32 cellular contexts compared by ENCODE assay signal in genomic region chr14:104938960-104939359, GRCh38. TPM values are rescaled to one million over a fixed set of nuclear protein-coding genes. Genes with fewer than 3 reads are reported as not detected.
"Had no signal": no experiment of that assay in that cellular context is flagged by ENCODE, and none has a peak within 500 bp of the region (broad histone marks: within the 10 kb centered on the region; RNA-seq: fewer than 3 reads in every experiment).

No MANE protein-coding gene starts in this region.

- H3K27ac ChIP-seq: brain microvascular endothelial cell, foreskin keratinocyte, gastrocnemius medialis, heart left ventricle, WERI-Rb-1 had no signal

- H3K9me3 ChIP-seq: gastrocnemius medialis, heart left ventricle had no signal

- ATAC-seq: activated CD4-positive, CD25-positive, alpha-beta regulatory T cell treated with anti-CD3 and anti-CD28 coated beads, Interleukin-2, amount 50 U/mL, for 24 hours; activated CD8-positive, alpha-beta T cell treated with anti-CD3 and anti-CD28 coated beads for 36 hours; activated T-cell treated with anti-CD3 and anti-CD28 coated beads, Interleukin-2, amount 50 U/mL, for 72 hours; esophagus mucosa; foreskin keratinocyte; gastrocnemius medialis; heart left ventricle had no signal

- H3K36me3 ChIP-seq: brain microvascular endothelial cell, gastrocnemius medialis, heart left ventricle, WERI-Rb-1 had no signal

- H3K9me3 Mint-ChIP-seq: activated B cell treated with CpG ODN at 0.5 μM for 24 hours; activated CD8-positive, alpha-beta T cell treated with anti-CD3 and anti-CD28 coated beads for 36 hours; activated naive CD4-positive, alpha-beta T cell treated with anti-CD3 and anti-CD28 coated beads, Interleukin-2, amount 10 ng/mL, durations not matched to agents 7 days and 5 days; activated naive CD4-positive, alpha-beta T cell treated with anti-CD3 and anti-CD28 coated beads, Interleukin-2, amount 50 U/mL, for 72 hours; activated naive CD8-positive, alpha-beta T cell treated with anti-CD3 and anti-CD28 coated beads, Interleukin-2, amount 10 ng/mL, durations not matched to agents 7 days and 5 days; activated T-cell treated with anti-CD3 and anti-CD28 coated beads, Interleukin-2, amount 50 U/mL, for 24 hours; activated T-cell treated with anti-CD3 and anti-CD28 coated beads, Interleukin-2, amount 50 U/mL, for 72 hours; central memory CD8-positive, alpha-beta T cell had no signal

- H3K4me3 Mint-ChIP-seq: activated B cell treated with CpG ODN at 0.5 μM for 24 hours; activated CD8-positive, alpha-beta T cell treated with anti-CD3 and anti-CD28 coated beads for 36 hours; activated naive CD4-positive, alpha-beta T cell treated with anti-CD3 and anti-CD28 coated beads, Interleukin-2, amount 10 ng/mL, durations not matched to agents 7 days and 5 days; activated naive CD8-positive, alpha-beta T cell treated with anti-CD3 and anti-CD28 coated beads, Interleukin-2, amount 10 ng/mL, durations not matched to agents 7 days and 5 days; activated T-cell treated with anti-CD3 and anti-CD28 coated beads, Interleukin-2, amount 50 U/mL, for 24 hours; activated T-cell treated with anti-CD3 and anti-CD28 coated beads, Interleukin-2, amount 50 U/mL, for 72 hours; central memory CD8-positive, alpha-beta T cell had no signal

- H3K36me3 Mint-ChIP-seq: activated naive CD4-positive, alpha-beta T cell treated with anti-CD3 and anti-CD28 coated beads, Interleukin-2, amount 10 ng/mL, durations not matched to agents 7 days and 5 days; activated naive CD4-positive, alpha-beta T cell treated with anti-CD3 and anti-CD28 coated beads, Interleukin-2, amount 50 U/mL, for 72 hours; activated naive CD8-positive, alpha-beta T cell treated with anti-CD3 and anti-CD28 coated beads, Interleukin-2, amount 10 ng/mL, durations not matched to agents 7 days and 5 days had no signal

- H3K27ac Mint-ChIP-seq: activated CD8-positive, alpha-beta T cell treated with anti-CD3 and anti-CD28 coated beads for 36 hours; activated naive CD4-positive, alpha-beta T cell treated with anti-CD3 and anti-CD28 coated beads, Interleukin-2, amount 10 ng/mL, durations not matched to agents 7 days and 5 days; activated naive CD4-positive, alpha-beta T cell treated with anti-CD3 and anti-CD28 coated beads, Interleukin-2, amount 50 U/mL, for 72 hours; activated naive CD8-positive, alpha-beta T cell treated with anti-CD3 and anti-CD28 coated beads, Interleukin-2, amount 10 ng/mL, durations not matched to agents 7 days and 5 days; activated T-cell treated with anti-CD3 and anti-CD28 coated beads, Interleukin-2, amount 50 U/mL, for 24 hours; activated T-cell treated with anti-CD3 and anti-CD28 coated beads, Interleukin-2, amount 50 U/mL, for 72 hours had no signal

- H3K4me3 ChIP-seq: gastrocnemius medialis, heart left ventricle had no signal

- H3K4me1 ChIP-seq: foreskin keratinocyte, gastrocnemius medialis had no signal

- H3K27me3 ChIP-seq: brain microvascular endothelial cell had no signal

- DNase-seq: activated CD4-positive, alpha-beta T cell treated with anti-CD3 and anti-CD28 coated beads for 48 hours; activated CD4-positive, alpha-beta T cell treated with anti-CD3 and anti-CD28 coated beads, Interleukin-2, amount 50 U/mL, for 1 hour; activated CD4-positive, alpha-beta T cell treated with anti-CD3 and anti-CD28 coated beads, Interleukin-2, amount 50 U/mL, for 48 hours; activated CD8-positive, alpha-beta memory T cell treated with anti-CD3 and anti-CD28 coated beads for 24 hours; activated CD8-positive, alpha-beta memory T cell treated with anti-CD3 and anti-CD28 coated beads, Interleukin-2, amount 50 U/mL, for 48 hours; activated CD8-positive, alpha-beta T cell treated with anti-CD3 and anti-CD28 coated beads for 36 hours; activated gamma-delta T cell; activated naive CD4-positive, alpha-beta T cell; activated naive CD8-positive, alpha-beta T cell treated with anti-CD3 and anti-CD28 coated beads, Interleukin-2, amount 10 ng/mL, durations not matched to agents 7 days and 5 days; activated T-cell treated with anti-CD3 and anti-CD28 coated beads for 4 hours; activated T-cell treated with anti-CD3 and anti-CD28 coated beads, Interleukin-2, amount 50 U/mL, for 72 hours; amniotic stem cell; anterior cingulate cortex; brain microvascular endothelial cell; effector CD8-positive, alpha-beta T cell; foreskin keratinocyte; gastrocnemius medialis; glutamatergic neuron; T-helper 2 cell; T-helper 9 cell; WERI-Rb-1 had no signal

- H3K27me3 Mint-ChIP-seq: activated B cell treated with CpG ODN at 0.5 μM for 24 hours had no signal

RNA-seq across cellular contexts. Expression of gene PLD4, which starts 14.3 kb away (rescaled TPM):
- total RNA-seq: activated CD8-positive, alpha-beta T cell treated with anti-CD3 and anti-CD28 coated beads for 36 hours; bronchial epithelial cell; dermis microvascular lymphatic vessel endothelial cell; epithelial cell of proximal tubule; foreskin keratinocyte; gastrocnemius medialis had no signal

RNA-seq across cellular contexts. Expression of gene AHNAK2, which starts 39.2 kb away (rescaled TPM):
- total RNA-seq: activated B cell treated with CpG ODN at 0.5 μM for 24 hours had no signal
